Comparison of ENCODE assay signal across 1 cellular context in the genomic region with DNA sequence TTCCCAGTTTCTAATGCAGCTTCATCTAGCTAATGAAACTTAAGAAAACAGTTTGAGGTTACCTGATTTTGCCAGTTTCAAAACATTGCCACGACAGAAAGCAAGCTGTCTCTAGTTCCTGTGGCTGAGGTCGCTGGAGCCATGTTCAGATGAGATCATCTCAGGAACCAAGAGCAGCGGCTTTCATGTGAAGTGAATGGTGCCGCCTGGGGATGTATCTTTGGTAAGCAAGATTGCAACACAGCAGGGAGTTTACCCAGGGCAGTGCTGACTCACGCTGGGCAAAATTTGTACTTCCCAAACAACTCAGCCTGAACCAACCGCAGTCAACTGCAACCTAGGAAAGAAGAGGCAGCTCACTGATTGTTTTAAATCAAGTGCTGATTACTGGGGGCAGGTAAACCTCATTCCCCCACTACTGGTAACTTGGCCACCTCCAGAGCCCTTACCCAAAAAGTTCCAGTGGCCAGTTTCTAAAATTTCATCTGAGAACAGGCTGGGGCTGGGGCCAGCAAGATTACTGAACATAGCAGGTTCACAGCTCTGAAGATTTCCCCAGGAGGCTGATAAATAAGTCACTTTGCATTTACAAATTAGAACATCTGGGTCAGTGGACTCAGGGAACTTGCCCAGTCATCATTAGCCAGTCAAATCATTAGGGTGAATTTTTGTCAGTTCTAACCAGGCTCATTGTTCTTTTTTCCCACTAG.
A peak's percentile ranks its signal among the peaks of the same experiment; 100 is the strongest.
TF ChIP-seq lines count a peak whose summit lies in the region.

A gene with protein sequence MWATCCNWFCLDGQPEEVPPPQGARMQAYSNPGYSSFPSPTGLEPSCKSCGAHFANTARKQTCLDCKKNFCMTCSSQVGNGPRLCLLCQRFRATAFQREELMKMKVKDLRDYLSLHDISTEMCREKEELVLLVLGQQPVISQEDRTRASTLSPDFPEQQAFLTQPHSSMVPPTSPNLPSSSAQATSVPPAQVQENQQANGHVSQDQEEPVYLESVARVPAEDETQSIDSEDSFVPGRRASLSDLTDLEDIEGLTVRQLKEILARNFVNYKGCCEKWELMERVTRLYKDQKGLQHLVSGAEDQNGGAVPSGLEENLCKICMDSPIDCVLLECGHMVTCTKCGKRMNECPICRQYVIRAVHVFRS (minus strand): TSS at position 194 of the 710 bp plus-strand sequence. CDS start 37,154 bp downstream, outside the sequence.

TF ChIP-seq in HEK293, 187 proteins besides CTCF, POLR2A, EP300 and RAD21 (continued from another document and continues in another):
- TF ChIP-seq ZNF416 (tag by site-specific recombination; IDR thresholded peaks at IDR 0.05) = no peak
- TF ChIP-seq, protein P1, sequence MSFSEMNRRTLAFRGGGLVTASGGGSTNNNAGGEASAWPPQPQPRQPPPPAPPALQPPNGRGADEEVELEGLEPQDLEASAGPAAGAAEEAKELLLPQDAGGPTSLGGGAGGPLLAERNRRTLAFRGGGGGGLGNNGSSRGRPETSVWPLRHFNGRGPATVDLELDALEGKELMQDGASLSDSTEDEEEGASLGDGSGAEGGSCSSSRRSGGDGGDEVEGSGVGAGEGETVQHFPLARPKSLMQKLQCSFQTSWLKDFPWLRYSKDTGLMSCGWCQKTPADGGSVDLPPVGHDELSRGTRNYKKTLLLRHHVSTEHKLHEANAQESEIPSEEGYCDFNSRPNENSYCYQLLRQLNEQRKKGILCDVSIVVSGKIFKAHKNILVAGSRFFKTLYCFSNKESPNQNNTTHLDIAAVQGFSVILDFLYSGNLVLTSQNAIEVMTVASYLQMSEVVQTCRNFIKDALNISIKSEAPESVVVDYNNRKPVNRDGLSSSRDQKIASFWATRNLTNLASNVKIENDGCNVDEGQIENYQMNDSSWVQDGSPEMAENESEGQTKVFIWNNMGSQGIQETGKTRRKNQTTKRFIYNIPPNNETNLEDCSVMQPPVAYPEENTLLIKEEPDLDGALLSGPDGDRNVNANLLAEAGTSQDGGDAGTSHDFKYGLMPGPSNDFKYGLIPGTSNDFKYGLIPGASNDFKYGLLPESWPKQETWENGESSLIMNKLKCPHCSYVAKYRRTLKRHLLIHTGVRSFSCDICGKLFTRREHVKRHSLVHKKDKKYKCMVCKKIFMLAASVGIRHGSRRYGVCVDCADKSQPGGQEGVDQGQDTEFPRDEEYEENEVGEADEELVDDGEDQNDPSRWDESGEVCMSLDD (tag by site-specific recombination; IDR thresholded peaks at IDR 0.05) = no peak
- no peak for TF ChIP-seq BCL11B (tag by site-specific recombination; IDR thresholded peaks at IDR 0.05; ENCODE audit: low read depth)
- TF ChIP-seq, protein P2, sequence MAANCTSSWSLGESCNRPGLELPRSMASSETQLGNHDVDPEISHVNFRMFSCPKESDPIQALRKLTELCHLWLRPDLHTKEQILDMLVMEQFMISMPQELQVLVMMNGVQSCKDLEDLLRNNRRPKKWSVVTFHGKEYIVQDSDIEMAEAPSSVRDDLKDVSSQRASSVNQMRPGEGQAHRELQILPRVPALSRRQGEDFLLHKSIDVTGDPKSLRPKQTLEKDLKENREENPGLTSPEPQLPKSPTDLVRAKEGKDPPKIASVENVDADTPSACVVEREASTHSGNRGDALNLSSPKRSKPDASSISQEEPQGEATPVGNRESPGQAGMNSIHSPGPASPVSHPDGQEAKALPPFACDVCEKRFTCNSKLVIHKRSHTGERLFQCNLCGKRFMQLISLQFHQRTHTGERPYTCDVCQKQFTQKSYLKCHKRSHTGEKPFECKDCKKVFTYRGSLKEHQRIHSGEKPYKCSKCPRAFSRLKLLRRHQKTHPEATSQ (tag by site-specific recombination; IDR thresholded peaks at IDR 0.05) = no peak
- TF ChIP-seq ZNF670 (tag by site-specific recombination; IDR thresholded peaks at IDR 0.05; ENCODE audit: low read depth) = no peak
- no peak for TF ChIP-seq ZNF155 (tag by site-specific recombination; IDR thresholded peaks at IDR 0.05)
- TF ChIP-seq ZNF747 (tag by site-specific recombination; IDR thresholded peaks at IDR 0.05) = no peak
- peak; percentile 52 for TF ChIP-seq ZBTB20 (tag by site-specific recombination; IDR thresholded peaks at IDR 0.05)
- TF ChIP-seq ZNF239 (tag by site-specific recombination; IDR thresholded peaks at IDR 0.05) = no peak
- TF ChIP-seq ZNF138 (tag by site-specific recombination; IDR thresholded peaks at IDR 0.05; ENCODE audit: borderline replicate concordance) = no peak
- TF ChIP-seq, protein P3, sequence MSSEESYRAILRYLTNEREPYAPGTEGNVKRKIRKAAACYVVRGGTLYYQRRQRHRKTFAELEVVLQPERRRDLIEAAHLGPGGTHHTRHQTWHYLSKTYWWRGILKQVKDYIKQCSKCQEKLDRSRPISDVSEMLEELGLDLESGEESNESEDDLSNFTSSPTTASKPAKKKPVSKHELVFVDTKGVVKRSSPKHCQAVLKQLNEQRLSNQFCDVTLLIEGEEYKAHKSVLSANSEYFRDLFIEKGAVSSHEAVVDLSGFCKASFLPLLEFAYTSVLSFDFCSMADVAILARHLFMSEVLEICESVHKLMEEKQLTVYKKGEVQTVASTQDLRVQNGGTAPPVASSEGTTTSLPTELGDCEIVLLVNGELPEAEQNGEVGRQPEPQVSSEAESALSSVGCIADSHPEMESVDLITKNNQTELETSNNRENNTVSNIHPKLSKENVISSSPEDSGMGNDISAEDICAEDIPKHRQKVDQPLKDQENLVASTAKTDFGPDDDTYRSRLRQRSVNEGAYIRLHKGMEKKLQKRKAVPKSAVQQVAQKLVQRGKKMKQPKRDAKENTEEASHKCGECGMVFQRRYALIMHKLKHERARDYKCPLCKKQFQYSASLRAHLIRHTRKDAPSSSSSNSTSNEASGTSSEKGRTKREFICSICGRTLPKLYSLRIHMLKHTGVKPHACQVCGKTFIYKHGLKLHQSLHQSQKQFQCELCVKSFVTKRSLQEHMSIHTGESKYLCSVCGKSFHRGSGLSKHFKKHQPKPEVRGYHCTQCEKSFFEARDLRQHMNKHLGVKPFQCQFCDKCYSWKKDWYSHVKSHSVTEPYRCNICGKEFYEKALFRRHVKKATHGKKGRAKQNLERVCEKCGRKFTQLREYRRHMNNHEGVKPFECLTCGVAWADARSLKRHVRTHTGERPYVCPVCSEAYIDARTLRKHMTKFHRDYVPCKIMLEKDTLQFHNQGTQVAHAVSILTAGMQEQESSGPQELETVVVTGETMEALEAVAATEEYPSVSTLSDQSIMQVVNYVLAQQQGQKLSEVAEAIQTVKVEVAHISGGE (tag by site-specific recombination; conservative IDR thresholded peaks at IDR 0.05; ENCODE audit: low read depth) = 0 out of 2 replicates have a peak, but pooled peaks have one; percentile 19
- TF ChIP-seq PRDM1 (tag by site-specific recombination; IDR thresholded peaks at IDR 0.05) = peak; percentile 92
- peak; percentile 97 for TF ChIP-seq ZSCAN30 (tag by site-specific recombination; IDR thresholded peaks at IDR 0.05)
- TF ChIP-seq ZNF112 (tag by site-specific recombination; IDR thresholded peaks at IDR 0.05) = no peak
- no peak for TF ChIP-seq ZNF510 (tag by site-specific recombination; IDR thresholded peaks at IDR 0.05; ENCODE audit: insufficient replicate concordance)
- TF ChIP-seq ZNF266 (tag by site-specific recombination; IDR thresholded peaks at IDR 0.05; ENCODE audit: low read depth) = no peak
- no peak for TF ChIP-seq ZSCAN16 (tag by site-specific recombination; IDR thresholded peaks at IDR 0.05)
- TF ChIP-seq KLF1 (tag by site-specific recombination; IDR thresholded peaks at IDR 0.05) = no peak
- no peak for TF ChIP-seq ZNF830 (tag by site-specific recombination; IDR thresholded peaks at IDR 0.05; ENCODE audit: low read depth)
- no peak for TF ChIP-seq ZNF585B (tag by site-specific recombination; IDR thresholded peaks at IDR 0.05)
- TF ChIP-seq, protein P4, sequence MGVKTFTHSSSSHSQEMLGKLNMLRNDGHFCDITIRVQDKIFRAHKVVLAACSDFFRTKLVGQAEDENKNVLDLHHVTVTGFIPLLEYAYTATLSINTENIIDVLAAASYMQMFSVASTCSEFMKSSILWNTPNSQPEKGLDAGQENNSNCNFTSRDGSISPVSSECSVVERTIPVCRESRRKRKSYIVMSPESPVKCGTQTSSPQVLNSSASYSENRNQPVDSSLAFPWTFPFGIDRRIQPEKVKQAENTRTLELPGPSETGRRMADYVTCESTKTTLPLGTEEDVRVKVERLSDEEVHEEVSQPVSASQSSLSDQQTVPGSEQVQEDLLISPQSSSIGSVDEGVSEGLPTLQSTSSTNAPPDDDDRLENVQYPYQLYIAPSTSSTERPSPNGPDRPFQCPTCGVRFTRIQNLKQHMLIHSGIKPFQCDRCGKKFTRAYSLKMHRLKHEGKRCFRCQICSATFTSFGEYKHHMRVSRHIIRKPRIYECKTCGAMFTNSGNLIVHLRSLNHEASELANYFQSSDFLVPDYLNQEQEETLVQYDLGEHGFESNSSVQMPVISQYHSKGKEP (tag by site-specific recombination; IDR thresholded peaks at IDR 0.05) = peak; percentile 95
- TF ChIP-seq, protein P5, sequence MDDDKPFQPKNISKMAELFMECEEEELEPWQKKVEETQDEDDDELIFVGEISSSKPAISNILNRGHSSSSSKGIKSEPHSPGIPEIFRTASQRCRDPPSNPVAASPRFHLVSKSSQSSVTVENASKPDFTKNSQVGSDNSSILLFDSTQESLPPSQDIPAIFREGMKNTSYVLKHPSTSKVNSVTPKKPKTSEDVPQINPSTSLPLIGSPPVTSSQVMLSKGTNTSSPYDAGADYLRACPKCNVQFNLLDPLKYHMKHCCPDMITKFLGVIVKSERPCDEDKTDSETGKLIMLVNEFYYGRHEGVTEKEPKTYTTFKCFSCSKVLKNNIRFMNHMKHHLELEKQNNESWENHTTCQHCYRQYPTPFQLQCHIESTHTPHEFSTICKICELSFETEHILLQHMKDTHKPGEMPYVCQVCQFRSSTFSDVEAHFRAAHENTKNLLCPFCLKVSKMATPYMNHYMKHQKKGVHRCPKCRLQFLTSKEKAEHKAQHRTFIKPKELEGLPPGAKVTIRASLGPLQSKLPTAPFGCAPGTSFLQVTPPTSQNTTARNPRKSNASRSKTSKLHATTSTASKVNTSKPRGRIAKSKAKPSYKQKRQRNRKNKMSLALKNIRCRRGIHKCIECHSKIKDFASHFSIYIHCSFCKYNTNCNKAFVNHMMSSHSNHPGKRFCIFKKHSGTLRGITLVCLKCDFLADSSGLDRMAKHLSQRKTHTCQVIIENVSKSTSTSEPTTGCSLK (tag by site-specific recombination; IDR thresholded peaks at IDR 0.05) = no peak
- TF ChIP-seq, protein P6, sequence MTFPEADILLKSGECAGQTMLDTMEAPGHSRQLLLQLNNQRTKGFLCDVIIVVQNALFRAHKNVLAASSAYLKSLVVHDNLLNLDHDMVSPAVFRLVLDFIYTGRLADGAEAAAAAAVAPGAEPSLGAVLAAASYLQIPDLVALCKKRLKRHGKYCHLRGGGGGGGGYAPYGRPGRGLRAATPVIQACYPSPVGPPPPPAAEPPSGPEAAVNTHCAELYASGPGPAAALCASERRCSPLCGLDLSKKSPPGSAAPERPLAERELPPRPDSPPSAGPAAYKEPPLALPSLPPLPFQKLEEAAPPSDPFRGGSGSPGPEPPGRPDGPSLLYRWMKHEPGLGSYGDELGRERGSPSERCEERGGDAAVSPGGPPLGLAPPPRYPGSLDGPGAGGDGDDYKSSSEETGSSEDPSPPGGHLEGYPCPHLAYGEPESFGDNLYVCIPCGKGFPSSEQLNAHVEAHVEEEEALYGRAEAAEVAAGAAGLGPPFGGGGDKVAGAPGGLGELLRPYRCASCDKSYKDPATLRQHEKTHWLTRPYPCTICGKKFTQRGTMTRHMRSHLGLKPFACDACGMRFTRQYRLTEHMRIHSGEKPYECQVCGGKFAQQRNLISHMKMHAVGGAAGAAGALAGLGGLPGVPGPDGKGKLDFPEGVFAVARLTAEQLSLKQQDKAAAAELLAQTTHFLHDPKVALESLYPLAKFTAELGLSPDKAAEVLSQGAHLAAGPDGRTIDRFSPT (tag by site-specific recombination; IDR thresholded peaks at IDR 0.05) = peak; percentile 89
- TF ChIP-seq ZNF843 (tag by site-specific recombination; IDR thresholded peaks at IDR 0.05) = peak; percentile 75; the same call in 1 of the 2 replicates
- TF ChIP-seq ZNF302 (tag by site-specific recombination; IDR thresholded peaks at IDR 0.05; ENCODE audit: low read depth) = no peak
- TF ChIP-seq RBAK (tag by site-specific recombination; IDR thresholded peaks at IDR 0.05) = no peak
- peak; percentile 51; the same call in 1 of the 2 replicates for TF ChIP-seq ZNF324 (tag by site-specific recombination; IDR thresholded peaks at IDR 0.05)
- no peak for TF ChIP-seq ZNF354C (tag by site-specific recombination; IDR thresholded peaks at IDR 0.05; ENCODE audit: borderline replicate concordance, low read depth)
- TF ChIP-seq GLI4 (tag by site-specific recombination; IDR thresholded peaks at IDR 0.05) = no peak
- no peak for TF ChIP-seq REPIN1 (tag by site-specific recombination; IDR thresholded peaks at IDR 0.05; ENCODE audit: low read depth)
- TF ChIP-seq, protein P7, sequence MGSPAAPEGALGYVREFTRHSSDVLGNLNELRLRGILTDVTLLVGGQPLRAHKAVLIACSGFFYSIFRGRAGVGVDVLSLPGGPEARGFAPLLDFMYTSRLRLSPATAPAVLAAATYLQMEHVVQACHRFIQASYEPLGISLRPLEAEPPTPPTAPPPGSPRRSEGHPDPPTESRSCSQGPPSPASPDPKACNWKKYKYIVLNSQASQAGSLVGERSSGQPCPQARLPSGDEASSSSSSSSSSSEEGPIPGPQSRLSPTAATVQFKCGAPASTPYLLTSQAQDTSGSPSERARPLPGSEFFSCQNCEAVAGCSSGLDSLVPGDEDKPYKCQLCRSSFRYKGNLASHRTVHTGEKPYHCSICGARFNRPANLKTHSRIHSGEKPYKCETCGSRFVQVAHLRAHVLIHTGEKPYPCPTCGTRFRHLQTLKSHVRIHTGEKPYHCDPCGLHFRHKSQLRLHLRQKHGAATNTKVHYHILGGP (tag by site-specific recombination; IDR thresholded peaks at IDR 0.05) = no peak
- no peak for TF ChIP-seq ZNF473 (tag by site-specific recombination; IDR thresholded peaks at IDR 0.05)
- TF ChIP-seq ZNF175 (tag by site-specific recombination; IDR thresholded peaks at IDR 0.05) = no peak
- TF ChIP-seq, protein P8, sequence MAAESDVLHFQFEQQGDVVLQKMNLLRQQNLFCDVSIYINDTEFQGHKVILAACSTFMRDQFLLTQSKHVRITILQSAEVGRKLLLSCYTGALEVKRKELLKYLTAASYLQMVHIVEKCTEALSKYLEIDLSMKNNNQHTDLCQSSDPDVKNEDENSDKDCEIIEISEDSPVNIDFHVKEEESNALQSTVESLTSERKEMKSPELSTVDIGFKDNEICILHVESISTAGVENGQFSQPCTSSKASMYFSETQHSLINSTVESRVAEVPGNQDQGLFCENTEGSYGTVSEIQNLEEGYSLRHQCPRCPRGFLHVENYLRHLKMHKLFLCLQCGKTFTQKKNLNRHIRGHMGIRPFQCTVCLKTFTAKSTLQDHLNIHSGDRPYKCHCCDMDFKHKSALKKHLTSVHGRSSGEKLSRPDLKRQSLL (tag by site-specific recombination; IDR thresholded peaks at IDR 0.05) = peak; percentile 98
- no peak for TF ChIP-seq ZNF23 (tag by site-specific recombination; IDR thresholded peaks at IDR 0.05; ENCODE audit: borderline replicate concordance)
